In genomic region chr17:38538906-38539305, GRCh38 we compare ENCODE assay signal across 21 cellular contexts.
DNase-seq lines count a peak whose midpoint lies in the region; ATAC-seq and TF ChIP-seq lines count a peak whose summit lies in the region.
"Had no signal": no experiment of that assay in that cellular context is flagged by ENCODE, and none has a peak within 500 bp of the region (broad histone marks: within the 10 kb centered on the region; RNA-seq: fewer than 3 reads in every experiment).

No MANE protein-coding gene starts in this region.

- no peak overlapping the region for H3K27ac ChIP-seq in gastrocnemius medialis
- H3K27ac ChIP-seq: dorsolateral prefrontal cortex, lower lobe of right lung, neutrophil, upper lobe of left lung had no signal

- H3K4me3 ChIP-seq in gastrocnemius medialis = no peak overlapping the region
- H3K4me3 ChIP-seq: dorsolateral prefrontal cortex, lower lobe of right lung, upper lobe of left lung had no signal

- H3K27me3 ChIP-seq in gastrocnemius medialis = peaks cover 10 to 16% (median 13%) of the 10 kb centered on the region in 3 donors
- H3K27me3 ChIP-seq: dorsolateral prefrontal cortex had no signal

- H3K27ac Mint-ChIP-seq in activated naive CD4-positive, alpha-beta T cell treated with anti-CD3 and anti-CD28 coated beads, Interleukin-2, amount 10 ng/mL, durations not matched to agents 7 days and 5 days = no peak overlapping the region
- no peak overlapping the region for H3K27ac Mint-ChIP-seq in natural killer cell
- H3K27ac Mint-ChIP-seq: activated CD8-positive, alpha-beta T cell treated with anti-CD3 and anti-CD28 coated beads for 36 hours had no signal

- H3K9me3 ChIP-seq in gastrocnemius medialis = no peaks in the 10 kb centered on the region
- H3K9me3 ChIP-seq: lower lobe of right lung, neutrophil, upper lobe of left lung had no signal

- H3K4me3 Mint-ChIP-seq in activated naive CD4-positive, alpha-beta T cell treated with anti-CD3 and anti-CD28 coated beads, Interleukin-2, amount 10 ng/mL, durations not matched to agents 7 days and 5 days = no peak overlapping the region
- no peak overlapping the region for H3K4me3 Mint-ChIP-seq in natural killer cell
- H3K4me3 Mint-ChIP-seq: activated CD8-positive, alpha-beta T cell treated with anti-CD3 and anti-CD28 coated beads for 36 hours; activated T-cell treated with anti-CD3 and anti-CD28 coated beads, Interleukin-2, amount 50 U/mL, for 4 hours had no signal

- CTCF ChIA-PET in activated naive CD4-positive, alpha-beta T cell treated with anti-CD3 and anti-CD28 coated beads, Interleukin-2, amount 10 ng/mL, durations not matched to agents 7 days and 5 days (lab: Charles Lee) = no interaction called here

- TF ChIP-seq CTCF in gastrocnemius medialis (IDR thresholded peaks at IDR 0.05 in 4 of 5, conservative IDR thresholded peaks at IDR 0.05 in 1 of 5) = no peak
- TF ChIP-seq CTCF in natural killer cell (IDR thresholded peaks at IDR 0.05) = no peak

- H3K36me3 Mint-ChIP-seq in activated naive CD4-positive, alpha-beta T cell treated with anti-CD3 and anti-CD28 coated beads, Interleukin-2, amount 10 ng/mL, durations not matched to agents 7 days and 5 days = no peaks in the 10 kb centered on the region
- no peaks in the 10 kb centered on the region for H3K36me3 Mint-ChIP-seq in natural killer cell

- no peak for TF ChIP-seq POLR2A in gastrocnemius medialis (IDR thresholded peaks at IDR 0.05)

- in situ Hi-C loops in gastrocnemius medialis (cut with MboI; ENCODE audit: low sequenced_read_pairs in 4 of 4) = no loop called here

- no peaks in the 10 kb centered on the region for H3K9me3 Mint-ChIP-seq in activated naive CD4-positive, alpha-beta T cell treated with anti-CD3 and anti-CD28 coated beads, Interleukin-2, amount 10 ng/mL, durations not matched to agents 7 days and 5 days
- no peaks in the 10 kb centered on the region for H3K9me3 Mint-ChIP-seq in natural killer cell
- H3K9me3 Mint-ChIP-seq: activated CD8-positive, alpha-beta T cell treated with anti-CD3 and anti-CD28 coated beads for 36 hours; activated T-cell treated with anti-CD3 and anti-CD28 coated beads, Interleukin-2, amount 50 U/mL, for 4 hours had no signal

- H3K4me1 Mint-ChIP-seq in activated naive CD4-positive, alpha-beta T cell treated with anti-CD3 and anti-CD28 coated beads, Interleukin-2, amount 10 ng/mL, durations not matched to agents 7 days and 5 days = no peaks in the 10 kb centered on the region
- no peaks in the 10 kb centered on the region for H3K4me1 Mint-ChIP-seq in natural killer cell

- peak; percentile 10 for DNase-seq in activated naive CD4-positive, alpha-beta T cell treated with anti-CD3 and anti-CD28 coated beads, Interleukin-2, amount 10 ng/mL, durations not matched to agents 7 days and 5 days
- no peak for DNase-seq in activated naive CD4-positive, alpha-beta T cell (lab: John Stamatoyannopoulos, UW)
- DNase-seq in NCI-H2081 treated with DMSO at 0.1 percent for 48 hours (lab: John Stamatoyannopoulos, UW) (peak; percentile 98), SHP77 (lab: John Stamatoyannopoulos, UW) (peak; percentile 88 to 91), gastrocnemius medialis (no peak), HCEC 1CT (no peak), natural killer cell (no peak)
- no peak for DNase-seq in effector CD4-positive, alpha-beta T cell
- DNase-seq: activated CD8-positive, alpha-beta T cell treated with anti-CD3 and anti-CD28 coated beads for 36 hours; activated naive CD4-positive, alpha-beta T cell treated with anti-CD3 and anti-CD28 coated beads, Interleukin-2, amount 50 U/mL, for 16 hours; activated T-cell treated with anti-CD3 and anti-CD28 coated beads, Interleukin-2, amount 50 U/mL, for 4 hours; anterior cingulate cortex; caudate nucleus; foreskin fibroblast; hippocampal formation; lower lobe of right lung; stimulated activated CD4-positive, alpha-beta T cell treated with anti-CD3 and anti-CD28 coated beads, Interleukin-4, amount 100 ng/mL, for 4 hours; T-helper 9 cell; upper lobe of left lung had no signal

- intact Hi-C loops in gastrocnemius medialis (cut with DNase I; ENCODE audit: low total_unique reads) (no loop called here), natural killer cell (cut with micrococcal nuclease) (no loop called here)

- ATAC-seq in gastrocnemius medialis = no peak
- no peak for ATAC-seq in natural killer cell
- ATAC-seq: activated CD8-positive, alpha-beta T cell treated with anti-CD3 and anti-CD28 coated beads for 36 hours; activated T-cell treated with anti-CD3 and anti-CD28 coated beads, Interleukin-2, amount 50 U/mL, for 4 hours; lower lobe of right lung had no signal

- no peaks in the 10 kb centered on the region for H3K4me1 ChIP-seq in gastrocnemius medialis
- H3K4me1 ChIP-seq: lower lobe of right lung, upper lobe of left lung had no signal

- H3K36me3 ChIP-seq in gastrocnemius medialis = no peaks in the 10 kb centered on the region
- H3K36me3 ChIP-seq: lower lobe of right lung, neutrophil, upper lobe of left lung had no signal

- H3K27me3 Mint-ChIP-seq in activated naive CD4-positive, alpha-beta T cell treated with anti-CD3 and anti-CD28 coated beads, Interleukin-2, amount 10 ng/mL, durations not matched to agents 7 days and 5 days = peaks cover 41% of the 10 kb centered on the region
- H3K27me3 Mint-ChIP-seq in natural killer cell (ENCODE audit: low read depth in 2 of 2) = peaks cover 8 to 11% of the 10 kb centered on the region in 2 donors

Comparison
In these comparisons a context has a peak if more than half of its experiments do, and no peak if none do; other contexts are left out.
1. DNase-seq: peak in activated naive CD4-positive, alpha-beta T cell treated with anti-CD3 and anti-CD28 coated beads, Interleukin-2, amount 10 ng/mL, durations not matched to agents 7 days and 5 days (single experiment), NCI-H2081 treated with DMSO at 0.1 percent for 48 hours (single experiment) and SHP77 (2 of 2); none in activated naive CD4-positive, alpha-beta T cell (0 of 4), gastrocnemius medialis (0 of 2), HCEC 1CT (single experiment), effector CD4-positive, alpha-beta T cell (single experiment) and natural killer cell (single experiment).